27 cellular contexts compared by ENCODE assay signal in the genomic region with DNA sequence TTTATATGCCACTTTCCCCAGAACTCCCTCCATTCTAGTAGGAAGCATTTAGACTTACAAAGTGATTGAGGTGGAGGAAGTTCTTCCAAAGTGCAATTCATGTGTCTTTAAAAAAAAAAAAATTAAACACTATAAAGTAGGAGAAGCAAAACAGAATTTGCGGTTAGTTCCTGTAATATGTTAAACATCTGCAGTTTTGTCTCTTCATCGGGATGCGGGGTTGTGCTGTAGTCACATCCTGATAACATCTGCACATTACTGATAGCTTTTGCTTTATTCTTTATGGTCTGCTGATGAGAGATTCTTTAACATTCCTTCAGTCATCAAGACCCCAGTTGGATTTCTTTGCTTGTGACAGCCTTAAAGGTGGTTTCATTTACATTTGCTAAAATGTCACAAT.
A peak's percentile ranks its signal among the peaks of the same experiment; 100 is the strongest.
DNase-seq lines count a peak whose midpoint lies in the region; ATAC-seq, FAIRE-seq and TF ChIP-seq lines count a peak whose summit lies in the region.
"Had no signal": no experiment of that assay in that cellular context is flagged by ENCODE, and none has a peak within 500 bp of the region (broad histone marks: within the 10 kb centered on the region; RNA-seq: fewer than 3 reads in every experiment).

No MANE protein-coding gene starts in this region.

- H3K9me3 ChIP-seq in HepG2 (ENCODE audit: low read length) (peaks cover 19% of the 10 kb centered on the region), right lobe of liver (no peaks in the 10 kb centered on the region), WERI-Rb-1 (ENCODE audit: severe bottlenecking) (no peaks in the 10 kb centered on the region), tibial nerve (no peaks in the 10 kb centered on the region)
- H3K9me3 ChIP-seq: BE2C had no signal

- WGBS in HepG2 (ENCODE audit: low lambda C conversion rate), result 61% methylated on average over 3 of the region's 3 CpGs
- WGBS in right lobe of liver (ENCODE audit: insufficient coverage, low coverage, low lambda C conversion rate, missing lambda C conversion rate), result 42% methylated on average over 3 of the region's 3 CpGs
- WGBS in tibial nerve, 2 donors, result 53 to 59% methylated on average over 3 of the region's 3 CpGs

- in situ Hi-C loops in HepG2 (cut with HindIII; ENCODE audit: extremely low pct_ligation_motif_present, low pct_unique_long_range_greater_than_20kb), result loop anchor here (5.0 to 10.0 kb wide), 2 partner anchors 358 to 696 kb away; a partner anchor contains a TSS

- peak overlapping the region; percentile 61 for H3K27ac Mint-ChIP-seq in neural crest cell (ENCODE audit: unreplicated experiment)
- H3K27ac Mint-ChIP-seq: CD14-positive monocyte; CD8-positive, alpha-beta memory T cell had no signal

- peaks cover 10% of the 10 kb centered on the region for H3K36me3 Mint-ChIP-seq in neural crest cell (ENCODE audit: low read depth)
- H3K36me3 Mint-ChIP-seq: CD14-positive monocyte; CD8-positive, alpha-beta memory T cell had no signal

- no peaks in the 10 kb centered on the region for H3K27me3 Mint-ChIP-seq in neural crest cell (ENCODE audit: low read depth)
- H3K27me3 Mint-ChIP-seq: CD8-positive, alpha-beta memory T cell had no signal

- H3K9me3 Mint-ChIP-seq in neural crest cell, result peaks cover 6% of the 10 kb centered on the region

- peaks cover 62% of the 10 kb centered on the region for H3K4me1 Mint-ChIP-seq in neural crest cell
- H3K4me1 Mint-ChIP-seq: CD14-positive monocyte; CD8-positive, alpha-beta memory T cell had no signal

- TF ChIP-seq EP300 in HepG2 (IDR thresholded peaks at IDR 0.05; ENCODE audit: low read depth in 2 of 2, low read length in 2 of 2) (no peak), HepG2 (CRISPR knock-in tag; IDR thresholded peaks at IDR 0.05; ENCODE audit: borderline replicate concordance) (no peak), tibial nerve (IDR thresholded peaks at IDR 0.05) (no peak)

- no peaks in the 10 kb centered on the region for H3K79me2 ChIP-seq in HepG2 (ENCODE audit: insufficient read depth, low read length)

- H3K4me3 Mint-ChIP-seq in neural crest cell, result peak overlapping the region; percentile 8
- H3K4me3 Mint-ChIP-seq: CD14-positive monocyte; CD8-positive, alpha-beta memory T cell had no signal

- H3K36me3 ChIP-seq in HepG2 (replicated peaks in 1 of 2; ENCODE audit: control insufficient read depth in 1 of 2, insufficient read depth in 2 of 2, low read length in 2 of 2), result no peaks in the 10 kb centered on the region
- no peaks in the 10 kb centered on the region for H3K36me3 ChIP-seq in right lobe of liver
- no peaks in the 10 kb centered on the region for H3K36me3 ChIP-seq in WERI-Rb-1
- no peaks in the 10 kb centered on the region for H3K36me3 ChIP-seq in tibial nerve
- H3K36me3 ChIP-seq: BE2C had no signal

- POLR2A ChIA-PET in HepG2 (lab: Yijun Ruan, JAX), result interaction anchor here (1.1 to 1.4 kb wide), 6 partner anchors 21 to 696 kb away, joined by 3 to 10 read pairs (median 5); a partner anchor contains a TSS

- peak overlapping the region; percentile 53 for H3K4me2 ChIP-seq in HepG2 (ENCODE audit: low read depth, low read length)
- H3K4me2 ChIP-seq: KMS-11 had no signal

- no peaks in the 10 kb centered on the region for H4K20me1 ChIP-seq in HepG2 (ENCODE audit: insufficient read depth, low read length)

- CTCF ChIA-PET in HepG2 (lab: Yijun Ruan, JAX; ENCODE audit: low intra/inter-chr PET ratio, low total read pairs), result no interaction called here

- intact Hi-C loops in HepG2 (cut with micrococcal nuclease; ENCODE audit: unreplicated experiment) (loop anchor here (1.0 to 10.0 kb wide), 7 partner anchors 59 to 918 kb away; a partner anchor contains a TSS), right lobe of liver (cut with DNase I) (no loop called here)

- no TSS peak for BruUV-seq in HepG2 (replicated peaks; lab: Mats Ljungman, UMichigan)

- TF ChIP-seq CTCF in HepG2 (CRISPR knock-in tag; IDR thresholded peaks at IDR 0.05), result no peak
- TF ChIP-seq CTCF in right lobe of liver (IDR thresholded peaks at IDR 0.05), result no peak
- TF ChIP-seq CTCF in neural crest cell (conservative IDR thresholded peaks at IDR 0.05), result no peak
- TF ChIP-seq CTCF in WERI-Rb-1 (IDR thresholded peaks at IDR 0.05; ENCODE audit: low read depth, low read length), result no peak
- TF ChIP-seq CTCF in tibial nerve (IDR thresholded peaks at IDR 0.05), result no peak

- H3K4me1 ChIP-seq in HepG2 (ENCODE audit: insufficient read depth, low read length) (peaks cover 54% of the 10 kb centered on the region), right lobe of liver (no peaks in the 10 kb centered on the region), tibial nerve (peaks cover 0 to 5% (median 0%) of the 10 kb centered on the region in 4 donors)

- ATAC-seq in HepG2 (peak; percentile 27; the same call in 2 of the 3 replicates), right lobe of liver (no peak), HG03135 (IDR thresholded peaks at IDR 0.05; ENCODE audit: unreplicated experiment) (no peak)

- peak overlapping the region; percentile 12 for H3K9ac ChIP-seq in HepG2 (ENCODE audit: insufficient read depth, low read depth, low read length)
- H3K9ac ChIP-seq: GM23248, KMS-11 had no signal

- H3K4me3 ChIP-seq in HepG2 (replicated peaks in 1 of 3; ENCODE audit: insufficient read depth in 1 of 3, low read depth in 2 of 3, low read length in 3 of 3) (peak overlapping the region in 1 of 3 experiments; percentile 6; a peak in 1 of 6 replicates), right lobe of liver (no peak overlapping the region), WERI-Rb-1 (ENCODE audit: low read depth, low read length) (no peak overlapping the region), tibial nerve (no peak overlapping the region)
- H3K4me3 ChIP-seq: GM23248, SK-N-MC had no signal

- TF ChIP-seq POLR2A in HepG2 (IDR thresholded peaks at IDR 0.05; ENCODE audit: insufficient read depth in 1 of 2, low read depth in 2 of 2, low read length in 2 of 2), result no peak
- no peak for TF ChIP-seq POLR2A in right lobe of liver (IDR thresholded peaks at IDR 0.05)
- TF ChIP-seq POLR2A in erythroblast (IDR thresholded peaks at IDR 0.05; ENCODE audit: low read length), result no peak
- no peak for TF ChIP-seq POLR2A in tibial nerve (IDR thresholded peaks at IDR 0.05)

- H2AFZ ChIP-seq in HepG2 (ENCODE audit: low read length), result no peak overlapping the region
- H2AFZ ChIP-seq: GM23248 had no signal

- no peak for FAIRE-seq in HepG2 (lab: Jason Lieb, UNC)
- FAIRE-seq: GM18507, HTR-8/SVneo had no signal

- DNase-seq in HepG2 (ENCODE audit: low spot score) (no peak), right lobe of liver (no peak), RPMI7951 (ENCODE audit: low read depth) (peak; percentile 45), neural crest cell (ENCODE audit: low read depth, low spot score) (no peak), WERI-Rb-1 (no peak), erythroblast (lab: John Stamatoyannopoulos, UW) (no peak), tibial nerve (ENCODE audit: low spot score in 2 of 2) (no peak)
- DNase-seq: 8988T; ACHN; BE2C; CD8-positive, alpha-beta memory T cell; DMS 273 treated with DMSO at 0.1 percent for 48 hours; DMS79; GM23248; H7; NCI-H1048; NCI-H1694; NCI-H2029 treated with DMSO at 0.1 percent for 48 hours; NCI-H446 treated with DMSO at 0.1 percent for 48 hours; NCI-H526 treated with DMSO at 0.1 percent for 48 hours; SIG-M5 had no signal

- H3K27me3 ChIP-seq in HepG2 (ENCODE audit: control insufficient read depth in 1 of 2, insufficient read depth in 2 of 2, low read length in 2 of 2), result no peaks in the 10 kb centered on the region
- no peaks in the 10 kb centered on the region for H3K27me3 ChIP-seq in right lobe of liver
- no peaks in the 10 kb centered on the region for H3K27me3 ChIP-seq in WERI-Rb-1 (ENCODE audit: insufficient read depth, low read depth, severe bottlenecking)
- no peaks in the 10 kb centered on the region for H3K27me3 ChIP-seq in tibial nerve
- H3K27me3 ChIP-seq: BE2C had no signal

- TF ChIP-seq RAD21 in HepG2 (CRISPR knock-in tag; IDR thresholded peaks at IDR 0.05), result no peak

- H3K27ac ChIP-seq in HepG2 (ENCODE audit: extremely low read length, insufficient read depth, low read length), result peak overlapping the region; percentile 73
- H3K27ac ChIP-seq in right lobe of liver, result no peak overlapping the region
- H3K27ac ChIP-seq in WERI-Rb-1, result no peak overlapping the region
- H3K27ac ChIP-seq in tibial nerve, result no peak overlapping the region
- H3K27ac ChIP-seq: GM23248, KMS-11, SK-N-MC had no signal

TF ChIP-seq in HepG2, 621 proteins besides CTCF, POLR2A, EP300 and RAD21:
- TF ChIP-seq, protein P1, sequence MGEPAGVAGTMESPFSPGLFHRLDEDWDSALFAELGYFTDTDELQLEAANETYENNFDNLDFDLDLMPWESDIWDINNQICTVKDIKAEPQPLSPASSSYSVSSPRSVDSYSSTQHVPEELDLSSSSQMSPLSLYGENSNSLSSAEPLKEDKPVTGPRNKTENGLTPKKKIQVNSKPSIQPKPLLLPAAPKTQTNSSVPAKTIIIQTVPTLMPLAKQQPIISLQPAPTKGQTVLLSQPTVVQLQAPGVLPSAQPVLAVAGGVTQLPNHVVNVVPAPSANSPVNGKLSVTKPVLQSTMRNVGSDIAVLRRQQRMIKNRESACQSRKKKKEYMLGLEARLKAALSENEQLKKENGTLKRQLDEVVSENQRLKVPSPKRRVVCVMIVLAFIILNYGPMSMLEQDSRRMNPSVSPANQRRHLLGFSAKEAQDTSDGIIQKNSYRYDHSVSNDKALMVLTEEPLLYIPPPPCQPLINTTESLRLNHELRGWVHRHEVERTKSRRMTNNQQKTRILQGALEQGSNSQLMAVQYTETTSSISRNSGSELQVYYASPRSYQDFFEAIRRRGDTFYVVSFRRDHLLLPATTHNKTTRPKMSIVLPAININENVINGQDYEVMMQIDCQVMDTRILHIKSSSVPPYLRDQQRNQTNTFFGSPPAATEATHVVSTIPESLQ (CRISPR knock-in tag; conservative IDR thresholded peaks at IDR 0.05), result no peak
- TF ChIP-seq ARHGAP35 (CRISPR knock-in tag; IDR thresholded peaks at IDR 0.05; ENCODE audit: borderline replicate concordance) (no peak), ZMYM2 (CRISPR knock-in tag; IDR thresholded peaks at IDR 0.05) (no peak), RARG (CRISPR knock-in tag; IDR thresholded peaks at IDR 0.05; ENCODE audit: low read depth) (0 out of 2 replicates have a peak, but pooled peaks have one; percentile 12), GATA4 (IDR thresholded peaks at IDR 0.05; ENCODE audit: borderline replicate concordance, low read depth) (no peak), ZNF577 (CRISPR knock-in tag; IDR thresholded peaks at IDR 0.05; ENCODE audit: borderline replicate concordance, low read depth) (no peak)
- TF ChIP-seq, protein P2, sequence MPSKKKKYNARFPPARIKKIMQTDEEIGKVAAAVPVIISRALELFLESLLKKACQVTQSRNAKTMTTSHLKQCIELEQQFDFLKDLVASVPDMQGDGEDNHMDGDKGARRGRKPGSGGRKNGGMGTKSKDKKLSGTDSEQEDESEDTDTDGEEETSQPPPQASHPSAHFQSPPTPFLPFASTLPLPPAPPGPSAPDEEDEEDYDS (CRISPR knock-in tag; IDR thresholded peaks at IDR 0.05), result no peak
